Comparison of ENCODE assay signal across 12 cellular contexts in genomic region chr1:155944396-155944728, GRCh38. TPM values are rescaled to one million over a fixed set of nuclear protein-coding genes. Genes with fewer than 3 reads are reported as not detected.
DNase-seq lines count a peak whose midpoint lies in the region; ATAC-seq, FAIRE-seq and TF ChIP-seq lines count a peak whose summit lies in the region.
"Had no signal": no experiment of that assay in that cellular context is flagged by ENCODE, and none has a peak within 500 bp of the region (broad histone marks: within the 10 kb centered on the region; RNA-seq: fewer than 3 reads in every experiment).

No MANE protein-coding gene starts in this region.

- in situ Hi-C loops in K562 (cut with MboI) (no loop called here), GM13977 (cut with MboI; ENCODE audit: low pct_unique_long_range_greater_than_20kb, low sequenced_read_pairs, unreplicated experiment) (no loop called here)

- H3K4me3 ChIP-seq in K562 = no peak overlapping the region
- H3K4me3 ChIP-seq: SJSA1 had no signal

- H3K9me3 ChIP-seq in K562 (replicated peaks; ENCODE audit: control insufficient read depth, insufficient read depth, low read depth, low read length) = no peaks in the 10 kb centered on the region
- H3K9me3 ChIP-seq: SJSA1 had no signal

- no peaks in the 10 kb centered on the region for H4K20me1 ChIP-seq in K562 (replicated peaks; ENCODE audit: control insufficient read depth, insufficient read depth, low read length)

- no peaks in the 10 kb centered on the region for H3K9me3 Mint-ChIP-seq in activated naive CD4-positive, alpha-beta T cell treated with anti-CD3 and anti-CD28 coated beads, Interleukin-2, amount 10 ng/mL, durations not matched to agents 7 days and 5 days

- no peak overlapping the region for H3K9ac ChIP-seq in K562 (ENCODE audit: insufficient read depth in 1 of 2, low read depth in 2 of 2, low read length in 2 of 2)

- TF ChIP-seq CTCF in K562 (IDR thresholded peaks at IDR 0.05 in 2 of 3, conservative IDR thresholded peaks at IDR 0.05 in 1 of 3; ENCODE audit: insufficient read depth in 2 of 3, low read depth in 1 of 3, low read length in 3 of 3) = no peak
- TF ChIP-seq CTCF in GM13977 (IDR thresholded peaks at IDR 0.05; ENCODE audit: extremely low read depth, insufficient read depth, missing control alignments) = no peak
- TF ChIP-seq CTCF in D721Med (IDR thresholded peaks at IDR 0.05; ENCODE audit: insufficient read depth, missing control alignments) = no peak

- no peak for TF ChIP-seq EP300 in K562 (IDR thresholded peaks at IDR 0.05; ENCODE audit: low read length)

- H3K4me2 ChIP-seq in K562 (ENCODE audit: insufficient read depth, low read length) = no peak overlapping the region

- peaks cover 19 to 29% of the 10 kb centered on the region in 2 experiments for H3K4me1 ChIP-seq in K562 (replicated peaks in 1 of 2; ENCODE audit: control insufficient read depth in 2 of 2, insufficient read depth in 2 of 2, low read length in 2 of 2)

- BruUV-seq in K562 (replicated peaks; lab: Mats Ljungman, UMichigan) = no TSS peak

- peaks cover 70% of the 10 kb centered on the region for H3K4me1 Mint-ChIP-seq in activated naive CD4-positive, alpha-beta T cell treated with anti-CD3 and anti-CD28 coated beads, Interleukin-2, amount 10 ng/mL, durations not matched to agents 7 days and 5 days

- WGBS in K562 (ENCODE audit: insufficient coverage, low coverage, missing lambda C conversion rate) = 28% methylated on average over 3 of the region's 5 CpGs

- ATAC-seq in K562 (peak; percentile 2; the same call in 1 of the 3 replicates), HG02763 (IDR thresholded peaks at IDR 0.05; ENCODE audit: unreplicated experiment) (no peak)

- DNase-seq in activated naive CD4-positive, alpha-beta T cell treated with anti-CD3 and anti-CD28 coated beads, Interleukin-2, amount 10 ng/mL, durations not matched to agents 7 days and 5 days = no peak
- DNase-seq in activated naive CD4-positive, alpha-beta T cell treated with anti-CD3 and anti-CD28 coated beads, Interleukin-2, amount 50 U/mL, for 16 hours = no peak
- peak; percentile 94 for DNase-seq in NCI-H69 (lab: John Stamatoyannopoulos, UW)
- DNase-seq in K562 (ENCODE audit: extremely low read depth in 1 of 4, low spot score in 3 of 4) = no peak
- DNase-seq in GM13977 (ENCODE audit: low spot score) = no peak
- no peak for DNase-seq in D721Med (ENCODE audit: insufficient read length, low spot score)
- DNase-seq: IMR-90 had no signal

- POLR2A ChIA-PET in K562 (lab: Yijun Ruan, JAX) = interaction anchor here (0.6 to 6.9 kb wide), 10 partner anchors 10 to 671 kb away, joined by 3 to 50 read pairs (median 4); partner anchors contain the start of genes ARHGEF2, CLK2 and KHDC4

- H3K36me3 ChIP-seq in K562 (ENCODE audit: control insufficient read depth, insufficient read depth, low read length) = peaks cover 29% of the 10 kb centered on the region; the same call in 2 of the 3 replicates

- no peaks in the 10 kb centered on the region for H3K27me3 Mint-ChIP-seq in activated naive CD4-positive, alpha-beta T cell treated with anti-CD3 and anti-CD28 coated beads, Interleukin-2, amount 10 ng/mL, durations not matched to agents 7 days and 5 days

- no peaks in the 10 kb centered on the region for H3K9me1 ChIP-seq in K562 (ENCODE audit: control insufficient read depth, insufficient read depth, low read length)

- H2AFZ ChIP-seq in K562 (ENCODE audit: low read depth, low read length) = no peak overlapping the region

- no peaks in the 10 kb centered on the region for H3K27me3 ChIP-seq in K562 (ENCODE audit: control insufficient read depth in 2 of 2, insufficient read depth in 2 of 2, low read length in 2 of 2)
- H3K27me3 ChIP-seq: SJSA1 had no signal

- H3K36me3 Mint-ChIP-seq in activated naive CD4-positive, alpha-beta T cell treated with anti-CD3 and anti-CD28 coated beads, Interleukin-2, amount 10 ng/mL, durations not matched to agents 7 days and 5 days = peaks cover 29% of the 10 kb centered on the region

- FAIRE-seq in K562 (lab: Jason Lieb, UNC) = no peak
- no peak for FAIRE-seq in D721Med (lab: Jason Lieb, UNC)

- no peaks in the 10 kb centered on the region for H3K79me2 ChIP-seq in K562 (ENCODE audit: control insufficient read depth, insufficient read depth, low read length)

- H3K27ac ChIP-seq in K562 (ENCODE audit: extremely low read depth, low read depth, low read length) (no peak overlapping the region), temporal lobe (ENCODE audit: low read depth, low read length) (peak overlapping the region; percentile 56)
- H3K27ac ChIP-seq: SJSA1 had no signal

- H3K27ac Mint-ChIP-seq in activated naive CD4-positive, alpha-beta T cell treated with anti-CD3 and anti-CD28 coated beads, Interleukin-2, amount 10 ng/mL, durations not matched to agents 7 days and 5 days = peak overlapping the region; percentile 24

- no peak for TF ChIP-seq RAD21 in K562 (CRISPR knock-in tag; conservative IDR thresholded peaks at IDR 0.05 in 1 of 2, IDR thresholded peaks at IDR 0.05 in 1 of 2)

- H3K4me3 Mint-ChIP-seq in activated naive CD4-positive, alpha-beta T cell treated with anti-CD3 and anti-CD28 coated beads, Interleukin-2, amount 10 ng/mL, durations not matched to agents 7 days and 5 days = no peak overlapping the region

- CTCF ChIA-PET in activated naive CD4-positive, alpha-beta T cell treated with anti-CD3 and anti-CD28 coated beads, Interleukin-2, amount 10 ng/mL, durations not matched to agents 7 days and 5 days (lab: Charles Lee) = interaction anchor here (1.0 to 4.4 kb wide), 4 partner anchors 10 to 45 kb away, joined by 3 to 32 read pairs (median 12); partner anchors contain the start of genes ARHGEF2 and KHDC4
- CTCF ChIA-PET in K562 (lab: Yijun Ruan, JAX; ENCODE audit: low intra/inter-chr PET ratio) = no interaction called here

- intact Hi-C loops in K562 (cut with micrococcal nuclease) = no loop called here

- no peak for TF ChIP-seq POLR2A in K562 (conservative IDR thresholded peaks at IDR 0.05)

RNA-seq across cellular contexts. Expression of gene RXFP4, which starts 2.9 kb away (rescaled TPM):
- 0.42 TPM in 1 of 2 replicates, not detected in the other for total RNA-seq in K562 (2011; cell fraction: chromatin; rRNA removed; ENCODE audit: low replicate concordance)
- not detected in 2 replicates for total RNA-seq in K562 (2011; cell fraction: nucleolus; rRNA removed)
- total RNA-seq in K562 (2011; cell fraction: nucleoplasm; rRNA removed) = 0.29 TPM in 1 of 2 replicates, not detected in the other
- total RNA-seq in K562 (2014; rRNA removed) (0.64 TPM in 1 of 2 replicates, not detected in the other), K562 (2014; rRNA removed; fragmentation: Illumina TruSeq; extraction: Trizol) (not detected in 2 replicates), K562 (2015; rRNA removed; fragmentation: Illumina TruSeq; extraction: Trizol) (not detected in 2 replicates), K562 (2021) (not detected in 2 replicates), temporal lobe (not detected)
- polyA plus RNA-seq in K562 (2011; rRNA removed) (not detected in 2 replicates), K562 (2014; fragmentation: Illumina TruSeq; extraction: Trizol) (not detected in 2 replicates), K562 (2014; fragmentation: Nextera tagmentation; extraction: Ambion mirVana) (not detected), K562 (2014; rRNA removed) (not detected in 2 replicates)
- polyA plus RNA-seq in K562 (2011; cell fraction: cytosol; rRNA removed) = not detected in 2 replicates
- polyA plus RNA-seq in K562 (2011; cell fraction: nucleus; rRNA removed) = not detected in 2 replicates
- not detected in 2 replicates for polyA plus RNA-seq in K562 (2012)
- polyA minus RNA-seq in K562 (2011; rRNA and poly(A)+ RNA removed) = not detected in 2 replicates
- polyA minus RNA-seq in K562 (2011; cell fraction: cytosol; rRNA and poly(A)+ RNA removed) = not detected in 2 replicates
- polyA minus RNA-seq in K562 (2011; cell fraction: nucleus; rRNA and poly(A)+ RNA removed) = not detected in 2 replicates
- total RNA-seq: G401, IMR-90, renal cortical epithelial cell, SJSA1 had no signal
- polyA plus RNA-seq: IMR-90 had no signal

RNA-seq across cellular contexts. Expression of gene KHDC4, which starts 10.1 kb away (rescaled TPM):
- total RNA-seq in K562 (2011; cell fraction: chromatin; rRNA removed; ENCODE audit: low replicate concordance) = 514 and 559 TPM in 2 replicates
- 287 and 289 TPM in 2 replicates for total RNA-seq in K562 (2011; cell fraction: nucleolus; rRNA removed)
- total RNA-seq in K562 (2011; cell fraction: nucleoplasm; rRNA removed) = 287 and 343 TPM in 2 replicates
- total RNA-seq in K562 (2014; rRNA removed) = 65.6 and 72.9 TPM in 2 replicates
- 65.2 and 75.1 TPM in 2 replicates for total RNA-seq in K562 (2014; rRNA removed; fragmentation: Illumina TruSeq; extraction: Trizol)
- 75.3 and 77.3 TPM in 2 replicates for total RNA-seq in K562 (2015; rRNA removed; fragmentation: Illumina TruSeq; extraction: Trizol)
- 62.9 and 64.9 TPM in 2 replicates for total RNA-seq in K562 (2021)
- polyA plus RNA-seq in K562 (2011; rRNA removed) = 185 and 202 TPM in 2 replicates
- 110 and 164 TPM in 2 replicates for polyA plus RNA-seq in K562 (2011; cell fraction: cytosol; rRNA removed)
- 419 and 448 TPM in 2 replicates for polyA plus RNA-seq in K562 (2011; cell fraction: nucleus; rRNA removed)
- polyA plus RNA-seq in K562 (2012) = 38.0 and 62.2 TPM in 2 replicates
- 61.5 and 78.8 TPM in 2 replicates for polyA plus RNA-seq in K562 (2014; fragmentation: Illumina TruSeq; extraction: Trizol)
- polyA plus RNA-seq in K562 (2014; fragmentation: Nextera tagmentation; extraction: Ambion mirVana) = 10 to 100 TPM; 12.1 to 14.4 TPM
- polyA plus RNA-seq in K562 (2014; rRNA removed) = 127 and 132 TPM in 2 replicates
- 193 and 248 TPM in 2 replicates for polyA minus RNA-seq in K562 (2011; rRNA and poly(A)+ RNA removed)
- polyA minus RNA-seq in K562 (2011; cell fraction: cytosol; rRNA and poly(A)+ RNA removed) = 69.5 and 86.4 TPM in 2 replicates
- polyA minus RNA-seq in K562 (2011; cell fraction: nucleus; rRNA and poly(A)+ RNA removed) = 101 and 173 TPM in 2 replicates
- total RNA-seq in temporal lobe = 24.8 TPM

RNA-seq across cellular contexts. Expression of gene RIT1, which starts 33.2 kb away (rescaled TPM):
- total RNA-seq in K562 (2011; cell fraction: chromatin; rRNA removed; ENCODE audit: low replicate concordance) = 32.5 and 66.4 TPM in 2 replicates
- 13.3 and 18.2 TPM in 2 replicates for total RNA-seq in K562 (2011; cell fraction: nucleolus; rRNA removed)
- 42.4 and 55.2 TPM in 2 replicates for total RNA-seq in K562 (2011; cell fraction: nucleoplasm; rRNA removed)
- total RNA-seq in K562 (2014; rRNA removed) (13.5 and 15.8 TPM in 2 replicates), K562 (2014; rRNA removed; fragmentation: Illumina TruSeq; extraction: Trizol) (24.9 and 28.8 TPM in 2 replicates), K562 (2015; rRNA removed; fragmentation: Illumina TruSeq; extraction: Trizol) (18.7 and 20.0 TPM in 2 replicates), K562 (2021) (22.9 and 23.1 TPM in 2 replicates), temporal lobe (22.6 TPM)
- polyA plus RNA-seq in K562 (2011; rRNA removed) (41.7 and 57.6 TPM in 2 replicates), K562 (2014; fragmentation: Illumina TruSeq; extraction: Trizol) (20.8 and 21.2 TPM in 2 replicates), K562 (2014; fragmentation: Nextera tagmentation; extraction: Ambion mirVana) (10 to 100 TPM; 53.7 to 57.1 TPM), K562 (2014; rRNA removed) (19.3 and 20.4 TPM in 2 replicates)
- 28.1 and 47.4 TPM in 2 replicates for polyA plus RNA-seq in K562 (2011; cell fraction: cytosol; rRNA removed)
- polyA plus RNA-seq in K562 (2011; cell fraction: nucleus; rRNA removed) = 18.1 and 27.5 TPM in 2 replicates
- 18.3 and 23.8 TPM in 2 replicates for polyA plus RNA-seq in K562 (2012)
- 56.7 and 64.0 TPM in 2 replicates for polyA minus RNA-seq in K562 (2011; rRNA and poly(A)+ RNA removed)
- polyA minus RNA-seq in K562 (2011; cell fraction: cytosol; rRNA and poly(A)+ RNA removed) = 13.1 and 20.2 TPM in 2 replicates
- 6.7 and 13.2 TPM in 2 replicates for polyA minus RNA-seq in K562 (2011; cell fraction: nucleus; rRNA and poly(A)+ RNA removed)

RNA-seq across cellular contexts. Expression of gene ARHGEF2, which starts 34.0 kb away (rescaled TPM):
- 175 and 365 TPM in 2 replicates for total RNA-seq in K562 (2011; cell fraction: chromatin; rRNA removed; ENCODE audit: low replicate concordance)
- 135 and 163 TPM in 2 replicates for total RNA-seq in K562 (2011; cell fraction: nucleolus; rRNA removed)
- 142 and 179 TPM in 2 replicates for total RNA-seq in K562 (2011; cell fraction: nucleoplasm; rRNA removed)
- 113 and 119 TPM in 2 replicates for total RNA-seq in K562 (2014; rRNA removed)
- total RNA-seq in K562 (2014; rRNA removed; fragmentation: Illumina TruSeq; extraction: Trizol) = 59.1 and 66.7 TPM in 2 replicates
- 62.2 and 63.9 TPM in 2 replicates for total RNA-seq in K562 (2015; rRNA removed; fragmentation: Illumina TruSeq; extraction: Trizol)
- total RNA-seq in K562 (2021) = 147 and 162 TPM in 2 replicates
- polyA plus RNA-seq in K562 (2011; rRNA removed) = 52.8 and 100 TPM in 2 replicates
- 40.6 and 45.1 TPM in 2 replicates for polyA plus RNA-seq in K562 (2011; cell fraction: cytosol; rRNA removed)
- 202 and 207 TPM in 2 replicates for polyA plus RNA-seq in K562 (2011; cell fraction: nucleus; rRNA removed)
- polyA plus RNA-seq in K562 (2012) = 106 and 239 TPM in 2 replicates
- 121 and 136 TPM in 2 replicates for polyA plus RNA-seq in K562 (2014; fragmentation: Illumina TruSeq; extraction: Trizol)
- 1 to 10 TPM; 7.1 to 8.9 TPM for polyA plus RNA-seq in K562 (2014; fragmentation: Nextera tagmentation; extraction: Ambion mirVana)
- polyA plus RNA-seq in K562 (2014; rRNA removed) = 79.1 and 95.7 TPM in 2 replicates
- polyA minus RNA-seq in K562 (2011; rRNA and poly(A)+ RNA removed) = 70.3 and 101 TPM in 2 replicates
- 51.2 and 55.2 TPM in 2 replicates for polyA minus RNA-seq in K562 (2011; cell fraction: cytosol; rRNA and poly(A)+ RNA removed)
- polyA minus RNA-seq in K562 (2011; cell fraction: nucleus; rRNA and poly(A)+ RNA removed) = 72.3 and 98.7 TPM in 2 replicates
- total RNA-seq in temporal lobe = 86.5 TPM
